Comparison of ENCODE assay signal across 17 cellular contexts in the genomic region with DNA sequence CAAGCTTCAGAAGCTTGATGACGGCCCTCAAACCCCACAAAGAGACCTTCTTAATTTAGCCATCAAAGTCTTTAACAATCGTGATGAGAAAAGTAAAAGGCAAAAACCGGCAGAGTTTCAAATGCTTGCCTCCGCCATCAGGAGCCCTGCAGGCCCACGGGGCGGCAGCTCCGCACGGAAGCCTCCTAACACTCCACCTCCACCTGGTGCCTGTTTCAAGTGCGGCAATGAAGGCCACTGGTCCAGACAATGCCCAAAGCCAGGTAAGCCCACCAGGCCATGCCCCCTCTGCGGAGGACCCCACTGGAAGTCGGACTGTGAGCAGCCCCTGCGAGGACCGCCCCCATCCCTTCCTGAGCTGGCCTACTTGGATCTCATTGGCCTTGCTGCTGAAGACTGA. TPM values are rescaled to one million over a fixed set of nuclear protein-coding genes. Genes with fewer than 3 reads are reported as not detected.
A peak's percentile ranks its signal among the peaks of the same experiment; 100 is the strongest.
DNase-seq lines count a peak whose midpoint lies in the region; ATAC-seq and TF ChIP-seq lines count a peak whose summit lies in the region.
"Had no signal": no experiment of that assay in that cellular context is flagged by ENCODE, and none has a peak within 500 bp of the region (broad histone marks: within the 10 kb centered on the region; RNA-seq: fewer than 3 reads in every experiment).

No MANE protein-coding gene starts in this region.

- TF ChIP-seq CTCF in osteocyte (IDR thresholded peaks at IDR 0.05), result no peak
- TF ChIP-seq CTCF in heart right ventricle (IDR thresholded peaks at IDR 0.05), result no peak

- no peak for ATAC-seq in heart right ventricle
- no peak for ATAC-seq in activated T-helper 17 cell treated with anti-CD3 and anti-CD28 coated beads, Interleukin-2, amount 50 U/mL, for 72 hours (replicated peaks)
- ATAC-seq: CD8-positive, alpha-beta T cell had no signal

- no peaks in the 10 kb centered on the region for H3K36me3 ChIP-seq in heart right ventricle
- H3K36me3 ChIP-seq: BLaER1 treated with 17β-estradiol and CSF1 and Interleukin-3, amounts not matched to agents 10 nM and 100 nM had no signal

- no peak overlapping the region for H3K4me3 ChIP-seq in heart right ventricle
- H3K4me3 ChIP-seq: A549; BLaER1 treated with 17β-estradiol and CSF1 and Interleukin-3, amounts not matched to agents 10 nM and 100 nM had no signal

- H3K9me3 ChIP-seq in heart right ventricle, result no peaks in the 10 kb centered on the region
- H3K9me3 ChIP-seq: A549, Caco-2 had no signal

- intact Hi-C loops in heart right ventricle (cut with DNase I), result loop anchor here in 1 of 10 donors (10.0 kb wide), 1 partner anchor 90 kb away; a partner anchor contains a TSS

- no peaks in the 10 kb centered on the region for H3K4me1 Mint-ChIP-seq in osteocyte (ENCODE audit: unreplicated experiment)
- H3K4me1 Mint-ChIP-seq in activated T-helper 17 cell treated with anti-CD3 and anti-CD28 coated beads, Interleukin-2, amount 50 U/mL, for 72 hours, result no peaks in the 10 kb centered on the region
- H3K4me1 Mint-ChIP-seq: B cell had no signal

- no peak overlapping the region for H3K27ac Mint-ChIP-seq in osteocyte (ENCODE audit: unreplicated experiment)
- H3K27ac Mint-ChIP-seq in activated T-helper 17 cell treated with anti-CD3 and anti-CD28 coated beads, Interleukin-2, amount 50 U/mL, for 72 hours, result no peak overlapping the region
- H3K27ac Mint-ChIP-seq: B cell; CD4-positive, alpha-beta T cell; CD8-positive, alpha-beta T cell had no signal

- H3K27ac ChIP-seq in heart right ventricle, result no peak overlapping the region
- H3K27ac ChIP-seq: A549; BLaER1 treated with 17β-estradiol and CSF1 and Interleukin-3, amounts not matched to agents 10 nM and 100 nM; C4-2B had no signal

- H3K27me3 Mint-ChIP-seq in osteocyte (ENCODE audit: unreplicated experiment), result peaks cover 4% of the 10 kb centered on the region
- H3K27me3 Mint-ChIP-seq in activated T-helper 17 cell treated with anti-CD3 and anti-CD28 coated beads, Interleukin-2, amount 50 U/mL, for 72 hours, result no peaks in the 10 kb centered on the region
- H3K27me3 Mint-ChIP-seq: B cell; CD4-positive, alpha-beta T cell had no signal

- peaks cover 0 to 19% (median 4%) of the 10 kb centered on the region in 7 donors for H3K27me3 ChIP-seq in heart right ventricle
- H3K27me3 ChIP-seq: BLaER1 treated with 17β-estradiol and CSF1 and Interleukin-3, amounts not matched to agents 10 nM and 100 nM had no signal

- peak; percentile 7 for DNase-seq in activated CD8-positive, alpha-beta memory T cell treated with anti-CD3 and anti-CD28 coated beads, Interleukin-2, amount 50 U/mL, for 48 hours
- DNase-seq in activated CD8-positive, alpha-beta memory T cell treated with anti-CD3 and anti-CD28 coated beads, Interleukin-2, amount 50 U/mL, for 4 hours, result no peak
- DNase-seq in osteocyte (ENCODE audit: extremely low spot score, unreplicated experiment) (peak; percentile 82), heart right ventricle (no peak)
- DNase-seq: AML-193; Caco-2; Calu3; CD4-positive, alpha-beta T cell; CD8-positive, alpha-beta T cell; DMS79 treated with DMSO at 0.1 percent for 48 hours; GF-D8 had no signal

- no peaks in the 10 kb centered on the region for H3K4me1 ChIP-seq in heart right ventricle
- H3K4me1 ChIP-seq: A549; BLaER1 treated with 17β-estradiol and CSF1 and Interleukin-3, amounts not matched to agents 10 nM and 100 nM; Caco-2 had no signal

- no peaks in the 10 kb centered on the region for H3K36me3 Mint-ChIP-seq in osteocyte (ENCODE audit: unreplicated experiment)
- H3K36me3 Mint-ChIP-seq in activated T-helper 17 cell treated with anti-CD3 and anti-CD28 coated beads, Interleukin-2, amount 50 U/mL, for 72 hours (ENCODE audit: low read depth), result no peaks in the 10 kb centered on the region
- H3K36me3 Mint-ChIP-seq: CD8-positive, alpha-beta T cell had no signal

- WGBS in heart right ventricle, 2 donors, result 92 to 93% methylated on average over 13 of the region's 13 CpGs

- H3K4me3 Mint-ChIP-seq in osteocyte (ENCODE audit: unreplicated experiment), result no peak overlapping the region
- H3K4me3 Mint-ChIP-seq in activated T-helper 17 cell treated with anti-CD3 and anti-CD28 coated beads, Interleukin-2, amount 50 U/mL, for 72 hours, result no peak overlapping the region
- H3K4me3 Mint-ChIP-seq: B cell; CD4-positive, alpha-beta T cell; CD8-positive, alpha-beta T cell had no signal

- no peaks in the 10 kb centered on the region for H3K9me3 Mint-ChIP-seq in osteocyte (ENCODE audit: unreplicated experiment)
- no peaks in the 10 kb centered on the region for H3K9me3 Mint-ChIP-seq in activated T-helper 17 cell treated with anti-CD3 and anti-CD28 coated beads, Interleukin-2, amount 50 U/mL, for 72 hours
- H3K9me3 Mint-ChIP-seq: CD4-positive, alpha-beta T cell; CD8-positive, alpha-beta T cell had no signal

RNA-seq across cellular contexts. Expression of a gene that starts 43.6 kb away (rescaled TPM):
- total RNA-seq in osteocyte, result 133 and 135 TPM in 2 replicates
- 10 to 100 TPM; 49.0 to 72.6 (median 58.6) TPM for total RNA-seq in heart right ventricle
- polyA plus RNA-seq in heart right ventricle, result 10 to 100 TPM; 55.0 to 60.6 TPM
- total RNA-seq in activated T-helper 17 cell treated with anti-CD3 and anti-CD28 coated beads, Interleukin-2, amount 50 U/mL, for 72 hours, result 100 to 1,000 TPM; 179 to 242 TPM

RNA-seq across cellular contexts. Expression of a gene that starts 44.6 kb away (rescaled TPM):
- total RNA-seq in osteocyte, result 484 and 495 TPM in 2 replicates
- total RNA-seq in heart right ventricle, result 100 to 1,000 TPM; 364 to 445 (median 398) TPM
- polyA plus RNA-seq in heart right ventricle, result 100 to 1,000 TPM; 554 to 667 TPM
- total RNA-seq in activated T-helper 17 cell treated with anti-CD3 and anti-CD28 coated beads, Interleukin-2, amount 50 U/mL, for 72 hours, result 100 to 1,000 TPM; 491 to 882 TPM

RNA-seq across cellular contexts. Expression of a gene that starts 46.5 kb away (rescaled TPM):
- total RNA-seq in osteocyte (not detected in 2 replicates), heart right ventricle (10 to 100 TPM in 1 of 10 donors, 1 to 10 TPM in 9; 1.0 to 11.9 (median 1.8) TPM)
- under 1 TPM; 0.75 to 0.88 TPM for polyA plus RNA-seq in heart right ventricle
- 10 to 100 TPM; 23.5 to 30.8 TPM for total RNA-seq in activated T-helper 17 cell treated with anti-CD3 and anti-CD28 coated beads, Interleukin-2, amount 50 U/mL, for 72 hours
- polyA plus RNA-seq: BJ had no signal

Comparison
In these comparisons a context has a peak if more than half of its experiments do, and no peak if none do; other contexts are left out.
1. DNase-seq: peak in activated CD8-positive, alpha-beta memory T cell treated with anti-CD3 and anti-CD28 coated beads, Interleukin-2, amount 50 U/mL, for 48 hours (single experiment) and osteocyte (single experiment); none in activated CD8-positive, alpha-beta memory T cell treated with anti-CD3 and anti-CD28 coated beads, Interleukin-2, amount 50 U/mL, for 4 hours (single experiment) and heart right ventricle (0 of 2).